9 cellular contexts compared by ENCODE assay signal in the genomic region with DNA sequence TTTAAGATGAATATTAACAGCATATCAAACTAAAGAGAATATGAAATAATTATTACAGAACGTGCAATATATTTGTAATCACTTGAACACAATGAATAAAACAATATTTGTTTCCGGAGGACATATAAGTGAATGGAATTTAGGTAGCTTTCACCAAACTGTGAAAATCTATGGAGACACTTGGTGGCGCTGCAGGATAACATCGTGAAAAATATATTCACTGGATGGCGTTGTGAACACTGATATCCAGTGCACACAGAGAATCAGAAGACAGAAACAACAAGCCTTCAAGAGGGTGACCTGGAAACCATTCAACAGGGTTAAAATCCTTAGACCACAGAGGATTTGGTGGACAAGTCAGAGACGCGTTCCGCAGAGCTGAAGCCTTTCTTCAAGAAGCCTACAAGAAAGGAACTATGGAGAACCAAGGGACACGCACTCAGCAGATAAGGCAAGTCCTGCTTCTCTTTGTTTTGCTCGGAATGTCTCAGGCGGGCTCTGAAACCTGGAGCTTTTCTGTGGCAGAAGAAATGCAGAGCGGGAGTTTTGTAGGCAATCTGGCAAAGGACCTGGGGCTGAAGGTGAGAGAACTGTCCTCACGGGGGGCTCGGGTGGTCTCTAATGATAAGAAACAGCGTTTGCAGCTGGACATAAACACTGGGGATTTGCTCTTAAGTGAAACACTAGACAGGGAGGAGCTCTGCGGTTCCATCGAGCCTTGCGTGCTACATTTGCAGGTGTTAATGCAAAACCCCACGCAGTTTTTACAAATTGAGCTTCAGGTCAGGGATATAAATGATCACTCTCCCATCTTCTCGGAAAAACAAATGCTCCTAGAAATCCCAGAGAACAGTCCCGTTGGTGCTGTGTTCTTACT. TPM values are rescaled to one million over a fixed set of nuclear protein-coding genes. Genes with fewer than 3 reads are reported as not detected.
DNase-seq lines count a peak whose midpoint lies in the region; ATAC-seq and TF ChIP-seq lines count a peak whose summit lies in the region.
"Had no signal": no experiment of that assay in that cellular context is flagged by ENCODE, and none has a peak within 500 bp of the region (broad histone marks: within the 10 kb centered on the region; RNA-seq: fewer than 3 reads in every experiment).

A gene (plus strand): TSS at position 269 of the 877 bp plus-strand sequence. CDS start 148 bp downstream, at position 417.

- H3K9me2 ChIP-seq in Karpas-422 (replicated peaks; ENCODE audit: insufficient read depth, low read length) = no peaks in the 10 kb centered on the region

- DNase-seq in Caco-2 (no peak), Karpas-422 (peak; percentile 79), SHP77 (lab: John Stamatoyannopoulos, UW) (peak; percentile 18 to 47), NCI-H524 treated with DMSO at 0.1 percent for 48 hours (lab: John Stamatoyannopoulos, UW) (no peak), D341Med (ENCODE audit: low spot score) (no peak)
- no peak for DNase-seq in stimulated activated naive CD4-positive, alpha-beta T cell (lab: John Stamatoyannopoulos, UW)
- DNase-seq: activated naive CD4-positive, alpha-beta T cell treated with anti-CD3 and anti-CD28 coated beads, Interleukin-2, amount 50 U/mL, for 16 hours had no signal

- H3K27me3 ChIP-seq in Caco-2 (replicated peaks; ENCODE audit: control insufficient read depth, insufficient read depth, low read length) (no peaks in the 10 kb centered on the region), Karpas-422 (ENCODE audit: low read length) (no peaks in the 10 kb centered on the region), mucosa of rectum (ENCODE audit: control insufficient read depth in 2 of 2, insufficient read depth in 2 of 2, low read length in 2 of 2) (no peaks in the 10 kb centered on the region)

- H3K4me1 ChIP-seq in Caco-2 (no peaks in the 10 kb centered on the region), Karpas-422 (ENCODE audit: low read length) (no peaks in the 10 kb centered on the region), mucosa of rectum (ENCODE audit: control insufficient read depth in 2 of 2, insufficient read depth in 2 of 2, low read length in 2 of 2) (no peaks in the 10 kb centered on the region)

- H3K79me2 ChIP-seq in Karpas-422 (ENCODE audit: low read length) = no peaks in the 10 kb centered on the region

- no peak for ATAC-seq in HG02759 (IDR thresholded peaks at IDR 0.05; ENCODE audit: unreplicated experiment)

- no TSS peak for BruUV-seq in Caco-2 (replicated peaks; lab: Mats Ljungman, UMichigan)

- no peaks in the 10 kb centered on the region for H3K36me3 Mint-ChIP-seq in Caco-2 (ENCODE audit: insufficient read depth, unreplicated experiment)

- intact Hi-C loops in Caco-2 (cut with micrococcal nuclease; ENCODE audit: unreplicated experiment) = no loop called here

- H3K9me3 ChIP-seq in Caco-2 = peaks cover 22% of the 10 kb centered on the region
- peaks cover 9% of the 10 kb centered on the region; the same call in 1 of the 2 replicates for H3K9me3 ChIP-seq in Karpas-422 (ENCODE audit: low read length)
- peaks cover 4 to 6% of the 10 kb centered on the region in 2 donors for H3K9me3 ChIP-seq in mucosa of rectum (ENCODE audit: control insufficient read depth in 2 of 2, low read length in 2 of 2)

- H3K27me3 Mint-ChIP-seq in Caco-2 (ENCODE audit: insufficient read depth, unreplicated experiment) = no peaks in the 10 kb centered on the region

- H3K4me3 ChIP-seq in Caco-2 (ENCODE audit: low read depth, low read length) (no peak within 1 kb of the TSS), Karpas-422 (ENCODE audit: low read length) (no peak within 1 kb of the TSS), mucosa of rectum (ENCODE audit: low read length in 2 of 2) (peak within 1 kb of the TSS; percentile 8 to 11)

- H3K27ac Mint-ChIP-seq in Caco-2 (ENCODE audit: unreplicated experiment) = no peak within 1 kb of the TSS

- H2AFZ ChIP-seq in Karpas-422 (ENCODE audit: low read length) = no peak within 1 kb of the TSS

- H3K4me2 ChIP-seq in Karpas-422 (ENCODE audit: low read depth, low read length, poor library complexity, severe bottlenecking) = no peak within 1 kb of the TSS

- no peaks in the 10 kb centered on the region for H4K20me1 ChIP-seq in Karpas-422 (ENCODE audit: insufficient read depth, low read depth, low read length)

- H3K9ac ChIP-seq in Karpas-422 (ENCODE audit: low read length) (no peak within 1 kb of the TSS), mucosa of rectum (ENCODE audit: low read depth in 1 of 2, low read length in 2 of 2) (no peak within 1 kb of the TSS)

- no peaks in the 10 kb centered on the region for H3K4me1 Mint-ChIP-seq in Caco-2 (ENCODE audit: low read depth, unreplicated experiment)

- H3K36me3 ChIP-seq in Caco-2 (ENCODE audit: control insufficient read depth, insufficient read depth, low read length) = no peaks in the 10 kb centered on the region
- H3K36me3 ChIP-seq in Karpas-422 (ENCODE audit: insufficient read depth, low read length) = no peaks in the 10 kb centered on the region
- H3K36me3 ChIP-seq in mucosa of rectum (ENCODE audit: control insufficient read depth in 2 of 2, insufficient read depth in 2 of 2, low read length in 2 of 2) = no peaks in the 10 kb centered on the region

- H3K27ac ChIP-seq in Karpas-422 (ENCODE audit: low read length) (no peak within 1 kb of the TSS), mucosa of rectum (ENCODE audit: low read depth in 2 of 2, low read length in 2 of 2) (no peak within 1 kb of the TSS)

- H3K4me3 Mint-ChIP-seq in Caco-2 (ENCODE audit: unreplicated experiment) = peak within 1 kb of the TSS; percentile 43

- peak in 1 of 2 experiments; percentile 2 for TF ChIP-seq CTCF in Caco-2 (IDR thresholded peaks at IDR 0.05; ENCODE audit: insufficient read depth in 1 of 2, low read depth in 1 of 2, low read length in 1 of 2, severe bottlenecking in 1 of 2, unreplicated experiment in 1 of 2)

- POLR2A ChIA-PET in Caco-2 (lab: Charles Lee) = no interaction called here

- peaks cover 32% of the 10 kb centered on the region for H3K9me3 Mint-ChIP-seq in Caco-2 (ENCODE audit: unreplicated experiment)

- CTCF ChIA-PET in Caco-2 (lab: Charles Lee) = no interaction called here

RNA-seq across cellular contexts. Expression of the gene that starts here (rescaled TPM):
- 0.12 TPM in 1 of 2 replicates, not detected in the other for total RNA-seq in Caco-2 (2022)
- total RNA-seq in Karpas-422 (2014; rRNA removed; shearing (Covaris generic); ENCODE audit: low replicate concordance) = not detected in 2 replicates

Comparison
In these comparisons a context has a peak if more than half of its experiments do, and no peak if none do; other contexts are left out.
1. Peak in DNase-seq in Karpas-422; RNA of the gene not detected or under 1 TPM.
2. DNase-seq: peak in SHP77 (2 of 2); none in Caco-2 (0 of 2), NCI-H524 treated with DMSO at 0.1 percent for 48 hours (single experiment), stimulated activated naive CD4-positive, alpha-beta T cell (0 of 6) and D341Med (single experiment).
3. H3K4me3 ChIP-seq: peak in mucosa of rectum (2 of 2); none in Caco-2 (single experiment) and Karpas-422 (single experiment).